In the genomic region with DNA sequence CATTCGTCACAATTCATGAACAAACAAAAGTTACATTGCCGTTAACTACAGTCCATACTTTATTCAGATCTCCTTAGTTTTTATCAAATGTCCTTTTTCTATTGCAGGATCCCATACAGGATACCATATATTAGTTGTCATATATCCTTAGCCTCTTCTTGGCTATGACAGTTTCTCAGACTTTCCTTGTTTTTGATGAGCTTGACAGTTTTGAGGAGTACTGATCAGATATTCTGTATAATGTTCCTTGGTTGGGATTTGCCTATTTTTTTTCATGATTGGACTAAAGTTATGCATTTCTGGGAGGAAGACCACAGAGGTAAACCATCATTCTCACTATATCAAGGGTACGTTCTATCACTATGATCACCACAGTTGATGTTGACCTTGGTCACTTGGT, we compare ENCODE assay signal across 9 cellular contexts. TPM values are rescaled to one million over a fixed set of nuclear protein-coding genes. Genes with fewer than 3 reads are reported as not detected.
"Had no signal": no experiment of that assay in that cellular context is flagged by ENCODE, and none has a peak within 500 bp of the region (broad histone marks: within the 10 kb centered on the region; RNA-seq: fewer than 3 reads in every experiment).

No MANE protein-coding gene starts in this region.

- H3K4me2 ChIP-seq: GM23338 had no signal

- H2AFZ ChIP-seq: GM23338 had no signal

- FAIRE-seq: H1, H54, HTR-8/SVneo, K562 had no signal

- DNase-seq: H9, HCEC 1CT, KG1 had no signal

- H3K4me3 ChIP-seq: GM23338, K562 had no signal

- ATAC-seq: GM23338, K562 had no signal

RNA-seq across cellular contexts. Expression of gene LINGO2, which starts 12.8 kb away (rescaled TPM):
- total RNA-seq: HT-29, K562 had no signal
- polyA plus RNA-seq: K562 had no signal
